ENCODE assay signal across 1 cellular context in the genomic region with DNA sequence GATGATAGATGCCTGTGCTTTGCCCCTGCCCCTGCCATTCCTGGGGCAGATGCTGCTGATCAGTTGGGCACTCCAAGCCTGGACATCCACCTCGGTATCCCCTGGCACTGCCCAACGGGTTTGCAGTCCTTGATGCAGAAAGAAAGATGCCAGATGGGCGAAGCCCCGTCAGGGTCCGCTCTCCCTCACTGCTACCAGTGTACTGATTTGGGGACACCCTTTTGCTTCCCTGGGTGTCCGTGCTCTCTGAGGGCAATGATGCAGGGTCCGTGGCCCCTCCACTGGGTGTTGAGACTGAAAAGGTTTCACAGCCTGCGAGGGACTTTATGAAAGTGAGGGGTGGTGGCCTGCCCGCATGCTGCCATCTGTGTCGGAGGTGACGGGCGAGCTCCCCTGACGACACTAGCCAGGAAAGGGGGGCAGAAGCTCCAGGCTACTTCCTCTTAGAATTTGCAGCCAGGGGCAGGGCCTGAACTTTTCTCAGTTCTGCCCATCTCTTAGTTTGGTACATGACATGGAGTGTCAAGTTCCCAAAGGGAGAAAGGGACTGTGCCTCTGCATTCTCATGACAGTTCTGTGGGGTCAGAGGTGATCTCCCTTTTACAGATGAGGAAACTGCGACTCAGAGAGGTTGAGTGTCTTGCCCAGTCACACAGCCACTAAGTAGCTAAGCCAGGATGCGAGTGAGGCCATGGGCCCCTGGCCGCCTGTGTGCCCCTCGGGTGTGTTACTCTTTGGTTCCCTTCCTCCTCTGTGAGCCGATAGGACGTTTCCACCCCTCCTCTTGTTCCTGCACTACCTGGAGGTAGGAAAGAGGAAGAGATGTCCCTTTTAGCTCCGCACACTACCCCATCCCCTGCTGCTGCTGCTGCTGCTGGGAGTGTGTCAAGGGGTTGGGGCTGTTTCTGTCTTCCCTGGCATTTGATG.
TF ChIP-seq lines count a peak whose summit lies in the region.

No MANE protein-coding gene starts in this region.

TF ChIP-seq in SK-N-SH, 30 proteins besides CTCF, POLR2A, EP300 and RAD21:
- TF ChIP-seq GABPA (IDR thresholded peaks at IDR 0.05; ENCODE audit: low read depth) = no peak
- TF ChIP-seq, protein P1, sequence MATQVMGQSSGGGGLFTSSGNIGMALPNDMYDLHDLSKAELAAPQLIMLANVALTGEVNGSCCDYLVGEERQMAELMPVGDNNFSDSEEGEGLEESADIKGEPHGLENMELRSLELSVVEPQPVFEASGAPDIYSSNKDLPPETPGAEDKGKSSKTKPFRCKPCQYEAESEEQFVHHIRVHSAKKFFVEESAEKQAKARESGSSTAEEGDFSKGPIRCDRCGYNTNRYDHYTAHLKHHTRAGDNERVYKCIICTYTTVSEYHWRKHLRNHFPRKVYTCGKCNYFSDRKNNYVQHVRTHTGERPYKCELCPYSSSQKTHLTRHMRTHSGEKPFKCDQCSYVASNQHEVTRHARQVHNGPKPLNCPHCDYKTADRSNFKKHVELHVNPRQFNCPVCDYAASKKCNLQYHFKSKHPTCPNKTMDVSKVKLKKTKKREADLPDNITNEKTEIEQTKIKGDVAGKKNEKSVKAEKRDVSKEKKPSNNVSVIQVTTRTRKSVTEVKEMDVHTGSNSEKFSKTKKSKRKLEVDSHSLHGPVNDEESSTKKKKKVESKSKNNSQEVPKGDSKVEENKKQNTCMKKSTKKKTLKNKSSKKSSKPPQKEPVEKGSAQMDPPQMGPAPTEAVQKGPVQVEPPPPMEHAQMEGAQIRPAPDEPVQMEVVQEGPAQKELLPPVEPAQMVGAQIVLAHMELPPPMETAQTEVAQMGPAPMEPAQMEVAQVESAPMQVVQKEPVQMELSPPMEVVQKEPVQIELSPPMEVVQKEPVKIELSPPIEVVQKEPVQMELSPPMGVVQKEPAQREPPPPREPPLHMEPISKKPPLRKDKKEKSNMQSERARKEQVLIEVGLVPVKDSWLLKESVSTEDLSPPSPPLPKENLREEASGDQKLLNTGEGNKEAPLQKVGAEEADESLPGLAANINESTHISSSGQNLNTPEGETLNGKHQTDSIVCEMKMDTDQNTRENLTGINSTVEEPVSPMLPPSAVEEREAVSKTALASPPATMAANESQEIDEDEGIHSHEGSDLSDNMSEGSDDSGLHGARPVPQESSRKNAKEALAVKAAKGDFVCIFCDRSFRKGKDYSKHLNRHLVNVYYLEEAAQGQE (IDR thresholded peaks at IDR 0.05; ENCODE audit: low read depth, low read length) = no peak
- TF ChIP-seq FOXM1 (IDR thresholded peaks at IDR 0.05; ENCODE audit: low read depth) = no peak
- no peak for TF ChIP-seq JUND (IDR thresholded peaks at IDR 0.05)
- no peak for TF ChIP-seq MAX (IDR thresholded peaks at IDR 0.05; ENCODE audit: low read depth)
- TF ChIP-seq TEAD4 (IDR thresholded peaks at IDR 0.05; ENCODE audit: borderline replicate concordance, insufficient read depth) = no peak
- TF ChIP-seq CHD2 (IDR thresholded peaks at IDR 0.05; ENCODE audit: low read length, partially characterized antibody) = no peak
- no peak for TF ChIP-seq ZBTB33 (IDR thresholded peaks at IDR 0.05; ENCODE audit: borderline replicate concordance, low read depth)
- TF ChIP-seq PBX3 (IDR thresholded peaks at IDR 0.05) = no peak
- no peak for TF ChIP-seq SMC3 (IDR thresholded peaks at IDR 0.05; ENCODE audit: low read depth, low read length)
- TF ChIP-seq, protein P2, sequence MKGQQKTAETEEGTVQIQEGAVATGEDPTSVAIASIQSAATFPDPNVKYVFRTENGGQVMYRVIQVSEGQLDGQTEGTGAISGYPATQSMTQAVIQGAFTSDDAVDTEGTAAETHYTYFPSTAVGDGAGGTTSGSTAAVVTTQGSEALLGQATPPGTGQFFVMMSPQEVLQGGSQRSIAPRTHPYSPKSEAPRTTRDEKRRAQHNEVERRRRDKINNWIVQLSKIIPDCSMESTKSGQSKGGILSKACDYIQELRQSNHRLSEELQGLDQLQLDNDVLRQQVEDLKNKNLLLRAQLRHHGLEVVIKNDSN (IDR thresholded peaks at IDR 0.05; ENCODE audit: borderline replicate concordance, low read depth) = no peak
- TF ChIP-seq TAF1 (IDR thresholded peaks at IDR 0.05; ENCODE audit: borderline replicate concordance, low read depth, low read length) = no peak
- TF ChIP-seq NRF1 (IDR thresholded peaks at IDR 0.05; ENCODE audit: low read depth, low read length) = no peak
- no peak for TF ChIP-seq RXRA (IDR thresholded peaks at IDR 0.05; ENCODE audit: borderline replicate concordance, low read depth)
TF ChIP-seq in SK-N-SH: peak in this region for 0.
